Comparison of ENCODE assay signal across 9 cellular contexts in genomic region chr12:86914716-86915115, GRCh38.
DNase-seq lines count a peak whose midpoint lies in the region; ATAC-seq, FAIRE-seq and TF ChIP-seq lines count a peak whose summit lies in the region.
"Had no signal": no experiment of that assay in that cellular context is flagged by ENCODE, and none has a peak within 500 bp of the region (broad histone marks: within the 10 kb centered on the region; RNA-seq: fewer than 3 reads in every experiment).

No MANE protein-coding gene starts in this region.

- H3K36me3 ChIP-seq in ascending aorta: no peaks in the 10 kb centered on the region

- peak; percentile 83 for TF ChIP-seq CTCF in D721Med (IDR thresholded peaks at IDR 0.05; ENCODE audit: insufficient read depth, missing control alignments)
- TF ChIP-seq CTCF in LNCAP (IDR thresholded peaks at IDR 0.05): peak; percentile 32; the same call in 1 of the 2 replicates
- TF ChIP-seq CTCF in ascending aorta (IDR thresholded peaks at IDR 0.05): peak in 2 of 3 experiments; percentile 6 to 54

- no peak overlapping the region for H3K4me3 ChIP-seq in ascending aorta

- H3K9me3 ChIP-seq in ascending aorta: no peaks in the 10 kb centered on the region

- ATAC-seq in HG02840 (IDR thresholded peaks at IDR 0.05; ENCODE audit: low FRiP score, unreplicated experiment): no peak
- no peak for ATAC-seq in HG03460 (IDR thresholded peaks at IDR 0.05; ENCODE audit: unreplicated experiment)

- H3K4me1 ChIP-seq in ascending aorta: no peaks in the 10 kb centered on the region

- no peak for FAIRE-seq in D721Med (lab: Jason Lieb, UNC)

- H3K27me3 ChIP-seq in ascending aorta: no peaks in the 10 kb centered on the region

- H3K27ac ChIP-seq in ascending aorta: no peak overlapping the region

- intact Hi-C loops in ascending aorta (cut with DNase I): no loop called here

- DNase-seq in D721Med (ENCODE audit: insufficient read length, low spot score) (no peak), ascending aorta (ENCODE audit: low spot score in 2 of 2) (no peak), left kidney (ENCODE audit: low read depth, low spot score) (peak; percentile 65), RPMI8226 (no peak)
- DNase-seq in activated naive CD4-positive, alpha-beta T cell (lab: John Stamatoyannopoulos, UW): no peak
- DNase-seq: activated CD4-positive, alpha-beta T cell treated with anti-CD3 and anti-CD28 coated beads, Interleukin-2, amount 50 U/mL, for 48 hours had no signal

Comparison
In these comparisons a context has a peak if more than half of its experiments do, and no peak if none do; other contexts are left out.
1. CTCF ChIP-seq: peak in every context shown above with its lines; median percentile 83 in D721Med; 32 in LNCAP; 30 in ascending aorta.